Comparison of ENCODE assay signal across 17 cellular contexts in genomic region chr2:73187549-73187948, GRCh38. TPM values are rescaled to one million over a fixed set of nuclear protein-coding genes. Genes with fewer than 3 reads are reported as not detected.
DNase-seq lines count a peak whose midpoint lies in the region; ATAC-seq, FAIRE-seq and TF ChIP-seq lines count a peak whose summit lies in the region.
"Had no signal": no experiment of that assay in that cellular context is flagged by ENCODE, and none has a peak within 500 bp of the region (broad histone marks: within the 10 kb centered on the region; RNA-seq: fewer than 3 reads in every experiment).

No MANE protein-coding gene starts in this region.

- DNase-seq in GM12891 (ENCODE audit: insufficient read length, low spot score) (no peak), NCI-H82 treated with DMSO at 0.1 percent for 48 hours (lab: John Stamatoyannopoulos, UW; ENCODE audit: unreplicated experiment) (peak; percentile 66), GM12878 (ENCODE audit: low read depth, low spot score) (no peak), H7 (no peak)
- DNase-seq: BE2C; Caco-2; CD8-positive, alpha-beta memory T cell; GM23248; KG1 had no signal

- no peak for TF ChIP-seq EP300 in GM12878 (IDR thresholded peaks at IDR 0.05; ENCODE audit: borderline replicate concordance in 1 of 2, control insufficient read depth in 1 of 2, low read depth in 2 of 2, low read length in 2 of 2)

- H4K20me1 ChIP-seq in GM12878 (ENCODE audit: control insufficient read depth, insufficient read depth): no peaks in the 10 kb centered on the region

- no peaks in the 10 kb centered on the region for H3K4me1 ChIP-seq in GM12878 (ENCODE audit: control insufficient read depth, insufficient read depth, low read length)
- H3K4me1 ChIP-seq: A549, BE2C had no signal

- FAIRE-seq in GM12891 (lab: Jason Lieb, UNC) (no peak), GM12878 (lab: Jason Lieb, UNC) (no peak)
- FAIRE-seq: A549, GM19239, H54 had no signal

- no peak overlapping the region for H3K9ac ChIP-seq in GM12878 (ENCODE audit: control insufficient read depth, insufficient read depth, low read length)
- H3K9ac ChIP-seq: GM23248 had no signal

- no peaks in the 10 kb centered on the region for H3K79me2 ChIP-seq in GM12878 (ENCODE audit: control insufficient read depth, insufficient read depth, low read length)

- TF ChIP-seq POLR2A in GM12891 (IDR thresholded peaks at IDR 0.05; ENCODE audit: low read depth, low read length) (no peak), GM12878 (IDR thresholded peaks at IDR 0.05; ENCODE audit: low read depth, low read length) (no peak)

- H3K27me3 ChIP-seq in GM12878 (replicated peaks in 1 of 2; ENCODE audit: control insufficient read depth in 2 of 2, insufficient read depth in 2 of 2, low read length in 1 of 2): no peaks in the 10 kb centered on the region; a peak in 1 of 4 replicates
- peaks cover 4% of the 10 kb centered on the region; the same call in 1 of the 2 replicates for H3K27me3 ChIP-seq in H7 (ENCODE audit: control insufficient read depth, insufficient read depth, low read length)
- H3K27me3 ChIP-seq: BE2C had no signal

- no peak overlapping the region for H3K27ac ChIP-seq in GM12878 (ENCODE audit: control insufficient read depth, insufficient read depth)
- H3K27ac ChIP-seq: A549, GM23248, HL-60 had no signal

- BruUV-seq in GM12878 (replicated peaks; lab: Mats Ljungman, UMichigan): no TSS peak

- in situ Hi-C loops in GM12878 (cut with MboI): no loop called here

- no peaks in the 10 kb centered on the region for H3K36me3 ChIP-seq in GM12878 (ENCODE audit: control insufficient read depth in 2 of 2, insufficient read depth in 2 of 2, low read length in 1 of 2)
- no peaks in the 10 kb centered on the region for H3K36me3 ChIP-seq in H7 (replicated peaks; ENCODE audit: control insufficient read depth, insufficient read depth, low read length)
- H3K36me3 ChIP-seq: BE2C had no signal

- SMC1A ChIA-PET in GM12878 (lab: Charles Lee; ENCODE audit: uncharacterized antibody, unreplicated experiment): interaction anchor here (1.3 kb wide), 1 partner anchor 25 kb away, joined by 3 read pairs; no protein-coding TSS in a partner anchor

- no peaks in the 10 kb centered on the region for H3K9me3 ChIP-seq in GM12878 (replicated peaks; ENCODE audit: control insufficient read depth, insufficient read depth, low read length)
- H3K9me3 ChIP-seq: A549, BE2C, Caco-2 had no signal

- POLR2A ChIA-PET in GM12878 (lab: Charles Lee): no interaction called here

- intact Hi-C loops in GM12878 (cut with micrococcal nuclease; ENCODE audit: unreplicated experiment): no loop called here

- WGBS in GM12878 (ENCODE audit: insufficient coverage, insufficient replicate concordance, low lambda C conversion rate, missing lambda C conversion rate): 4% methylated on average over 2 of the region's 2 CpGs

- RAD21 ChIA-PET in GM12878 (lab: Charles Lee; ENCODE audit: unreplicated experiment): no interaction called here

- no peak overlapping the region for H2AFZ ChIP-seq in GM12878 (ENCODE audit: control insufficient read depth, low read depth, low read length)
- H2AFZ ChIP-seq: GM23248 had no signal

- H3K4me2 ChIP-seq in GM12878 (ENCODE audit: control insufficient read depth, insufficient read depth): no peak overlapping the region
- H3K4me2 ChIP-seq: A549 had no signal

- TF ChIP-seq RAD21 in GM12878 (IDR thresholded peaks at IDR 0.05; ENCODE audit: insufficient read depth, low read depth, low read length): no peak

- CTCF ChIA-PET in GM12878 (lab: Yijun Ruan, JAX): interaction anchor here (1.3 to 2.2 kb wide), 2 partner anchors 10 to 25 kb away, joined by 6 to 11 read pairs; no protein-coding TSS in a partner anchor

- H3K4me3 ChIP-seq in GM12878 (no peak overlapping the region), H7 (ENCODE audit: insufficient read depth, low read depth, low read length) (no peak overlapping the region)
- H3K4me3 ChIP-seq: A549, GM23248 had no signal

- TF ChIP-seq CTCF in GM12878 (IDR thresholded peaks at IDR 0.05 in 2 of 3, conservative IDR thresholded peaks at IDR 0.05 in 1 of 3; ENCODE audit: control insufficient read depth in 2 of 3, extremely low read depth in 1 of 3, insufficient read depth in 1 of 3, low read depth in 3 of 3, low read length in 3 of 3): no peak

- ATAC-seq in GM12878 (no peak), GM18873 (IDR thresholded peaks at IDR 0.05; ENCODE audit: low FRiP score, unreplicated experiment) (no peak), GM21528 (IDR thresholded peaks at IDR 0.05; ENCODE audit: low FRiP score, unreplicated experiment) (no peak)

RNA-seq across cellular contexts. Expression of gene NOTO, which starts 14.8 kb away (rescaled TPM):
- not detected for polyA plus RNA-seq in GM12891 (2012; ENCODE audit: low read depth, missing spikeins)
- not detected in 2 replicates for total RNA-seq in GM12878 (2013; cell fraction: nucleolus; rRNA removed)
- total RNA-seq in GM12878 (2014; rRNA removed): not detected in 2 replicates
- not detected in 2 replicates for total RNA-seq in GM12878 (2014; rRNA removed; fragmentation: Illumina TruSeq; extraction: Trizol)
- total RNA-seq in GM12878 (2021): not detected in 2 replicates
- polyA plus RNA-seq in GM12878 (2011; ENCODE audit: low read depth): not detected
- polyA plus RNA-seq in GM12878 (2011; rRNA removed): not detected in 2 replicates
- polyA plus RNA-seq in GM12878 (2011; cell fraction: cytosol; rRNA removed): not detected in 2 replicates
- polyA plus RNA-seq in GM12878 (2011; cell fraction: nucleus; rRNA removed): not detected in 2 replicates
- polyA plus RNA-seq in GM12878 (2012): not detected in 2 replicates
- not detected in 2 replicates for polyA plus RNA-seq in GM12878 (2014; fragmentation: Illumina TruSeq; extraction: Trizol)
- not detected for polyA plus RNA-seq in GM12878 (2014; fragmentation: Nextera tagmentation; extraction: Ambion mirVana)
- polyA plus RNA-seq in GM12878 (2014; rRNA removed): not detected in 2 replicates
- polyA plus RNA-seq in GM12878 (2016; fragmentation: Nextera tagmentation; extraction: Ambion mirVana): not detected
- not detected in 2 replicates for polyA minus RNA-seq in GM12878 (2011; rRNA and poly(A)+ RNA removed)
- polyA minus RNA-seq in GM12878 (2011; cell fraction: cytosol; rRNA and poly(A)+ RNA removed): not detected in 2 replicates
- polyA minus RNA-seq in GM12878 (2011; cell fraction: nucleus; rRNA and poly(A)+ RNA removed): not detected in 2 replicates
- not detected in 2 replicates for total RNA-seq in H7 (2014; rRNA removed; shearing (Covaris generic))
- total RNA-seq: Caco-2; CD8-positive, alpha-beta memory T cell; Daoy; GM23248 had no signal
- polyA plus RNA-seq: AG04450; CD8-positive, alpha-beta memory T cell; GM23248 had no signal

RNA-seq across cellular contexts. Expression of gene SMYD5, which starts 26.5 kb away (rescaled TPM):
- 16.2 TPM for polyA plus RNA-seq in GM12891 (2012; ENCODE audit: low read depth, missing spikeins)
- total RNA-seq in GM12878 (2013; cell fraction: nucleolus; rRNA removed): 24.2 and 30.9 TPM in 2 replicates
- total RNA-seq in GM12878 (2014; rRNA removed) (31.4 and 31.5 TPM in 2 replicates), GM12878 (2014; rRNA removed; fragmentation: Illumina TruSeq; extraction: Trizol) (21.1 and 21.2 TPM in 2 replicates), GM12878 (2021) (30.8 and 34.4 TPM in 2 replicates)
- polyA plus RNA-seq in GM12878 (2011; ENCODE audit: low read depth): 29.1 TPM
- polyA plus RNA-seq in GM12878 (2011; rRNA removed) (23.1 and 34.7 TPM in 2 replicates), GM12878 (2014; fragmentation: Illumina TruSeq; extraction: Trizol) (29.9 and 35.3 TPM in 2 replicates), GM12878 (2014; fragmentation: Nextera tagmentation; extraction: Ambion mirVana) (1 to 10 TPM; 6.1 to 6.6 TPM), GM12878 (2014; rRNA removed) (33.8 and 34.1 TPM in 2 replicates), GM12878 (2016; fragmentation: Nextera tagmentation; extraction: Ambion mirVana) (10 to 100 TPM; 18.4 to 18.8 TPM)
- polyA plus RNA-seq in GM12878 (2011; cell fraction: cytosol; rRNA removed): 41.4 and 42.7 TPM in 2 replicates
- 50.6 and 54.2 TPM in 2 replicates for polyA plus RNA-seq in GM12878 (2011; cell fraction: nucleus; rRNA removed)
- polyA plus RNA-seq in GM12878 (2012): 22.2 and 22.4 TPM in 2 replicates
- 32.3 and 46.1 TPM in 2 replicates for polyA minus RNA-seq in GM12878 (2011; rRNA and poly(A)+ RNA removed)
- polyA minus RNA-seq in GM12878 (2011; cell fraction: cytosol; rRNA and poly(A)+ RNA removed): 12.1 and 13.8 TPM in 2 replicates
- polyA minus RNA-seq in GM12878 (2011; cell fraction: nucleus; rRNA and poly(A)+ RNA removed): 11.2 and 26.5 TPM in 2 replicates
- total RNA-seq in H7 (2014; rRNA removed; shearing (Covaris generic)): 51.3 and 59.7 TPM in 2 replicates

RNA-seq across cellular contexts. Expression of gene PRADC1, which starts 45.5 kb away (rescaled TPM):
- 9.5 TPM for polyA plus RNA-seq in GM12891 (2012; ENCODE audit: low read depth, missing spikeins)
- 1.1 and 2.2 TPM in 2 replicates for total RNA-seq in GM12878 (2013; cell fraction: nucleolus; rRNA removed)
- total RNA-seq in GM12878 (2014; rRNA removed) (16.9 and 18.6 TPM in 2 replicates), GM12878 (2014; rRNA removed; fragmentation: Illumina TruSeq; extraction: Trizol) (11.7 and 12.4 TPM in 2 replicates), GM12878 (2021) (13.4 and 15.7 TPM in 2 replicates)
- polyA plus RNA-seq in GM12878 (2011; ENCODE audit: low read depth): 4.2 TPM
- polyA plus RNA-seq in GM12878 (2011; rRNA removed) (5.1 and 8.9 TPM in 2 replicates), GM12878 (2014; fragmentation: Illumina TruSeq; extraction: Trizol) (6.2 and 12.6 TPM in 2 replicates), GM12878 (2014; fragmentation: Nextera tagmentation; extraction: Ambion mirVana) (1 to 10 TPM; 3.7 to 8.1 TPM), GM12878 (2014; rRNA removed) (14.9 and 16.1 TPM in 2 replicates), GM12878 (2016; fragmentation: Nextera tagmentation; extraction: Ambion mirVana) (10 to 100 TPM; 31.5 to 39.0 TPM)
- polyA plus RNA-seq in GM12878 (2011; cell fraction: cytosol; rRNA removed): 13.5 and 18.2 TPM in 2 replicates
- polyA plus RNA-seq in GM12878 (2011; cell fraction: nucleus; rRNA removed): 7.2 and 7.9 TPM in 2 replicates
- polyA plus RNA-seq in GM12878 (2012): 6.9 and 7.9 TPM in 2 replicates
- 5.1 and 11.0 TPM in 2 replicates for polyA minus RNA-seq in GM12878 (2011; rRNA and poly(A)+ RNA removed)
- polyA minus RNA-seq in GM12878 (2011; cell fraction: cytosol; rRNA and poly(A)+ RNA removed): 1.9 and 4.0 TPM in 2 replicates
- polyA minus RNA-seq in GM12878 (2011; cell fraction: nucleus; rRNA and poly(A)+ RNA removed): 1.6 and 4.6 TPM in 2 replicates
- 17.7 and 19.6 TPM in 2 replicates for total RNA-seq in H7 (2014; rRNA removed; shearing (Covaris generic))

RNA-seq across cellular contexts. Expression of gene CCT7, which starts 46.6 kb away (rescaled TPM):
- polyA plus RNA-seq in GM12891 (2012; ENCODE audit: low read depth, missing spikeins): 344 TPM
- total RNA-seq in GM12878 (2013; cell fraction: nucleolus; rRNA removed): 85.4 and 96.2 TPM in 2 replicates
- 468 and 475 TPM in 2 replicates for total RNA-seq in GM12878 (2014; rRNA removed)
- total RNA-seq in GM12878 (2014; rRNA removed; fragmentation: Illumina TruSeq; extraction: Trizol): 472 and 478 TPM in 2 replicates
- total RNA-seq in GM12878 (2021): 474 and 494 TPM in 2 replicates
- polyA plus RNA-seq in GM12878 (2011; ENCODE audit: low read depth): 269 TPM
- 498 and 571 TPM in 2 replicates for polyA plus RNA-seq in GM12878 (2011; rRNA removed)
- 415 and 490 TPM in 2 replicates for polyA plus RNA-seq in GM12878 (2011; cell fraction: cytosol; rRNA removed)
- 162 and 206 TPM in 2 replicates for polyA plus RNA-seq in GM12878 (2011; cell fraction: nucleus; rRNA removed)
- polyA plus RNA-seq in GM12878 (2012): 217 and 463 TPM in 2 replicates
- polyA plus RNA-seq in GM12878 (2014; fragmentation: Illumina TruSeq; extraction: Trizol): 574 and 674 TPM in 2 replicates
- polyA plus RNA-seq in GM12878 (2014; fragmentation: Nextera tagmentation; extraction: Ambion mirVana): 100 to 1,000 TPM; 206 to 377 TPM
- 530 and 598 TPM in 2 replicates for polyA plus RNA-seq in GM12878 (2014; rRNA removed)
- 100 to 1,000 TPM; 455 to 510 TPM for polyA plus RNA-seq in GM12878 (2016; fragmentation: Nextera tagmentation; extraction: Ambion mirVana)
- polyA minus RNA-seq in GM12878 (2011; rRNA and poly(A)+ RNA removed): 387 and 498 TPM in 2 replicates
- 110 and 130 TPM in 2 replicates for polyA minus RNA-seq in GM12878 (2011; cell fraction: cytosol; rRNA and poly(A)+ RNA removed)
- polyA minus RNA-seq in GM12878 (2011; cell fraction: nucleus; rRNA and poly(A)+ RNA removed): 69.8 and 106 TPM in 2 replicates
- total RNA-seq in H7 (2014; rRNA removed; shearing (Covaris generic)): 474 and 529 TPM in 2 replicates
